In genomic region chr2:173664520-173664919, GRCh38 we compare ENCODE assay signal across 24 cellular contexts.
DNase-seq lines count a peak whose midpoint lies in the region; ATAC-seq and TF ChIP-seq lines count a peak whose summit lies in the region.
"Had no signal": no experiment of that assay in that cellular context is flagged by ENCODE, and none has a peak within 500 bp of the region (broad histone marks: within the 10 kb centered on the region; RNA-seq: fewer than 3 reads in every experiment).

No MANE protein-coding gene starts in this region.

- ATAC-seq in heart left ventricle = no peak
- ATAC-seq: GM12878, Right ventricle myocardium inferior had no signal

- intact Hi-C loops in heart left ventricle (cut with DNase I) = no loop called here

- no peaks in the 10 kb centered on the region for H3K36me3 ChIP-seq in BLaER1
- H3K36me3 ChIP-seq in heart left ventricle = no peaks in the 10 kb centered on the region
- H3K36me3 ChIP-seq: MG63, SJCRH30 had no signal

- H3K4me1 ChIP-seq in BLaER1 (peaks cover 11% of the 10 kb centered on the region), heart left ventricle (no peaks in the 10 kb centered on the region)

- H3K9me3 ChIP-seq in BLaER1 = no peaks in the 10 kb centered on the region
- H3K9me3 ChIP-seq in heart left ventricle = peaks cover 0 to 2% (median 0%) of the 10 kb centered on the region in 12 donors
- H3K9me3 ChIP-seq: MG63, SJCRH30 had no signal

- H3K9ac ChIP-seq in BLaER1 = no peak overlapping the region
- H3K9ac ChIP-seq: GM23248 had no signal

- H3K27ac ChIP-seq in BLaER1 = no peak overlapping the region
- H3K27ac ChIP-seq in heart left ventricle = no peak overlapping the region
- H3K27ac ChIP-seq: 22Rv1, GM23248, PC-9, SJCRH30 had no signal

- peak overlapping the region; percentile 41 for H3K4me2 ChIP-seq in BLaER1
- H3K4me2 ChIP-seq: PC-9 had no signal

- H4K20me1 ChIP-seq in BLaER1 = no peaks in the 10 kb centered on the region

- peak overlapping the region; percentile 71 to 92 (median 84) for H3K27ac Mint-ChIP-seq in nephron
- H3K27ac Mint-ChIP-seq: B cell had no signal

- H3K36me3 Mint-ChIP-seq in nephron (ENCODE audit: low read depth) = no peaks in the 10 kb centered on the region

- DNase-seq in DMS 273 (lab: John Stamatoyannopoulos, UW; ENCODE audit: unreplicated experiment) = peak; percentile 15
- no peak for DNase-seq in DMS 273 treated with DMSO at 0.1 percent for 48 hours (lab: John Stamatoyannopoulos, UW)
- peak; percentile 35 for DNase-seq in choroid plexus epithelial cell (ENCODE audit: low read depth)
- DNase-seq in NCI-H1105 (lab: John Stamatoyannopoulos, UW) = no peak
- DNase-seq in heart left ventricle = no peak
- DNase-seq: DMS53, EL, GDM1, GM23248, H7, KBM-7, MG63, NCI-H1417 treated with DMSO at 0.1 percent for 48 hours, NCI-H187 treated with DMSO at 0.1 percent for 48 hours, NCI-H2227 treated with DMSO at 0.1 percent for 48 hours, NCI-H526 treated with DMSO at 0.1 percent for 48 hours, PC-9, SJCRH30 had no signal

- no peak for TF ChIP-seq POLR2A in heart left ventricle (IDR thresholded peaks at IDR 0.05)

- 75 to 81% (median 79%) methylated on average over 6 of the region's 6 CpGs for WGBS in heart left ventricle, 4 donors

- H3K27me3 ChIP-seq in BLaER1 (no peaks in the 10 kb centered on the region), heart left ventricle (peaks cover 0 to 5% (median 0%) of the 10 kb centered on the region in 9 donors)
- H3K27me3 ChIP-seq: MG63, SJCRH30 had no signal

- peaks cover 41% of the 10 kb centered on the region for H3K4me1 Mint-ChIP-seq in nephron
- H3K4me1 Mint-ChIP-seq: B cell had no signal

- H3K27me3 Mint-ChIP-seq in nephron (ENCODE audit: low read depth) = peaks cover 3% of the 10 kb centered on the region

- TF ChIP-seq CTCF in choroid plexus epithelial cell (conservative IDR thresholded peaks at IDR 0.05; ENCODE audit: low read depth, low read length) (no peak), nephron (IDR thresholded peaks at IDR 0.05; ENCODE audit: unreplicated experiment in 3 of 3) (no peak), heart left ventricle (IDR thresholded peaks at IDR 0.05) (no peak)

- H3K4me3 Mint-ChIP-seq in nephron = no peak overlapping the region
- H3K4me3 Mint-ChIP-seq: B cell had no signal

- peaks cover under 1% of the 10 kb centered on the region for H3K9me3 Mint-ChIP-seq in nephron

- H3K4me3 ChIP-seq in BLaER1 (no peak overlapping the region), choroid plexus epithelial cell (ENCODE audit: low read depth, low read length) (no peak overlapping the region), heart left ventricle (no peak overlapping the region)
- H3K4me3 ChIP-seq: GM12878, GM23248, MG63, PC-9, SJCRH30 had no signal

Comparison
In these comparisons a context has a peak if more than half of its experiments do, and no peak if none do; other contexts are left out.
1. DNase-seq: peak in DMS 273 (single experiment) and choroid plexus epithelial cell (single experiment); none in DMS 273 treated with DMSO at 0.1 percent for 48 hours (single experiment), NCI-H1105 (single experiment) and heart left ventricle (0 of 5).